Comparison of ENCODE assay signal across 8 cellular contexts in genomic region chr9:6645153-6646027, GRCh38. TPM values are rescaled to one million over a fixed set of nuclear protein-coding genes. Genes with fewer than 3 reads are reported as not detected.
DNase-seq lines count a peak whose midpoint lies in the region; ATAC-seq, FAIRE-seq and TF ChIP-seq lines count a peak whose summit lies in the region.

TSS of gene GLDC (minus strand) at chr9:6645729. CDS start at chr9:6645499, 230 bp downstream.

- ATAC-seq in GM18870 (IDR thresholded peaks at IDR 0.05; ENCODE audit: unreplicated experiment) = peak; percentile 82
- ATAC-seq in HG03064 (IDR thresholded peaks at IDR 0.05; ENCODE audit: low read depth, unreplicated experiment) = peak; percentile 90
- ATAC-seq in pancreas = peak; percentile 91 to 99 (median 94)
- peak; percentile 55 for ATAC-seq in aorta (ENCODE audit: low FRiP score)

- DNase-seq in ACHN (peak; percentile 94), NCI-H69 (lab: John Stamatoyannopoulos, UW) (peak; percentile 92), head of caudate nucleus (peak in 41 of 42 donors; percentile 23 to 77 (median 59)), pancreas (peak; percentile 60 to 77 (median 68)), aorta (peak; percentile 50 to 80)
- DNase-seq in activated T-helper 9 cell treated with anti-CD3 and anti-CD28 coated beads, Interleukin-2, amount 50 U/mL, for 16 hours (ENCODE audit: low read depth) = peak; percentile 21

- H3K27me3 ChIP-seq in pancreas = peaks cover 0 to 18% (median 1%) of the 10 kb centered on the region in 4 donors
- H3K27me3 ChIP-seq in aorta (ENCODE audit: control insufficient read depth in 1 of 2, insufficient read depth in 2 of 2, low read length in 1 of 2) = no peaks in the 10 kb centered on the region

- no peak for FAIRE-seq in pancreas (lab: Jason Lieb, UNC)

- intact Hi-C loops in head of caudate nucleus (cut with DNase I) (no loop called here), pancreas (cut with DNase I) (no loop called here), aorta (cut with DNase I) (no loop called here)

- WGBS in pancreas, 2 donors = 3% methylated on average over 62 to 79 of the region's 79 CpGs
- 0 to 2% methylated on average over 54 to 79 of the region's 79 CpGs for WGBS in aorta, 2 donors

- H3K27ac ChIP-seq in pancreas (no peak within 1 kb of the TSS), aorta (ENCODE audit: low read depth in 1 of 2, low read length in 2 of 2) (no peak within 1 kb of the TSS)

- TF ChIP-seq CTCF in pancreas (IDR thresholded peaks at IDR 0.05) = no peak

- H3K36me3 ChIP-seq in pancreas = no peaks in the 10 kb centered on the region
- H3K36me3 ChIP-seq in aorta (ENCODE audit: control insufficient read depth in 1 of 2, insufficient read depth in 2 of 2, low read length in 1 of 2) = no peaks in the 10 kb centered on the region

- in situ Hi-C loops in ACHN (cut with HindIII; ENCODE audit: low pct_ligation_motif_present, low pct_unique_long_range_greater_than_20kb, low sequenced_read_pairs) = no loop called here

- no peaks in the 10 kb centered on the region for H3K9me3 ChIP-seq in pancreas
- no peaks in the 10 kb centered on the region for H3K9me3 ChIP-seq in aorta (ENCODE audit: control insufficient read depth, low read length)

- H3K4me1 ChIP-seq in pancreas (peaks cover 0 to 4% (median 0%) of the 10 kb centered on the region in 3 donors), aorta (ENCODE audit: control insufficient read depth in 1 of 2, insufficient read depth in 2 of 2, low read length in 2 of 2) (no peaks in the 10 kb centered on the region)

- H3K4me3 ChIP-seq in pancreas (peak within 1 kb of the TSS; percentile 10 to 44 (median 30)), aorta (ENCODE audit: low read length in 2 of 2) (peak within 1 kb of the TSS; percentile 2 to 33)

RNA-seq across cellular contexts. Expression of gene GLDC, which starts in this region (rescaled TPM):
- under 1 TPM in 3 of 6 donors, not detected in 3; 0.15 to 0.60 (median 0.47) TPM for total RNA-seq in pancreas
- polyA plus RNA-seq in pancreas = 1 to 10 TPM in 1 of 2 donors, under 1 TPM in 1; 0.19 to 1.2 TPM
- total RNA-seq in aorta = 1 to 10 TPM in 1 of 2 donors, under 1 TPM in 1; 0.63 to 1.4 TPM
- polyA plus RNA-seq in aorta = under 1 TPM; 0.26 to 0.50 TPM

Comparison
In these comparisons a context has a peak if more than half of its experiments do, and no peak if none do; other contexts are left out.
1. DNase-seq: peak in every context shown above with its lines; median percentile 94 in ACHN; 92 in NCI-H69; 68 in pancreas; 65 in aorta; 59 in head of caudate nucleus; 21 in activated T-helper 9 cell treated with anti-CD3 and anti-CD28 coated beads, Interleukin-2, amount 50 U/mL, for 16 hours.